12 cellular contexts compared by ENCODE assay signal in genomic region chr11:15988693-15989231, GRCh38.
A peak's percentile ranks its signal among the peaks of the same experiment; 100 is the strongest.
DNase-seq lines count a peak whose midpoint lies in the region; ATAC-seq, FAIRE-seq and TF ChIP-seq lines count a peak whose summit lies in the region.
"Had no signal": no experiment of that assay in that cellular context is flagged by ENCODE, and none has a peak within 500 bp of the region (broad histone marks: within the 10 kb centered on the region; RNA-seq: fewer than 3 reads in every experiment).

No MANE protein-coding gene starts in this region.

- intact Hi-C loops in Right ventricle myocardium inferior (cut with DNase I) (loop anchor here (5.0 to 10.0 kb wide), 2 partner anchors 661 to 746 kb away; partner anchors contain the start of gene C11orf58), cardiac septum (cut with DNase I) (no loop called here), GM12878 (cut with micrococcal nuclease; ENCODE audit: unreplicated experiment) (loop anchor here (2.0 to 5.0 kb wide), 2 partner anchors 48 to 161 kb away; no protein-coding TSS in a partner anchor), thyroid gland (cut with DNase I) (no loop called here)

- no peak for TF ChIP-seq POLR2A in GM12878 (IDR thresholded peaks at IDR 0.05; ENCODE audit: low read depth, low read length)
- TF ChIP-seq POLR2A in thyroid gland (IDR thresholded peaks at IDR 0.05), result no peak

- H3K36me3 Mint-ChIP-seq in natural killer cell treated with Interleukin-12 subunit alpha and Interleukin-12 subunit beta and Interleukin-15 and Interleukin-18, amount 100 ng/mL, for 72 hours, result no peaks in the 10 kb centered on the region

- no peaks in the 10 kb centered on the region for H4K20me1 ChIP-seq in GM12878 (ENCODE audit: control insufficient read depth, insufficient read depth)

- RAD21 ChIA-PET in GM12878 (lab: Charles Lee; ENCODE audit: unreplicated experiment), result interaction anchor here (0.8 to 3.0 kb wide), 6 partner anchors 9 to 339 kb away, joined by 3 to 17 read pairs (median 6); no protein-coding TSS in a partner anchor

- H3K9ac ChIP-seq in GM12878 (ENCODE audit: control insufficient read depth, insufficient read depth, low read length), result no peak overlapping the region

- no peak for TF ChIP-seq EP300 in GM12878 (IDR thresholded peaks at IDR 0.05; ENCODE audit: borderline replicate concordance in 1 of 2, control insufficient read depth in 1 of 2, low read depth in 2 of 2, low read length in 2 of 2)

- no peak overlapping the region for H3K4me3 Mint-ChIP-seq in natural killer cell treated with Interleukin-12 subunit alpha and Interleukin-12 subunit beta and Interleukin-15 and Interleukin-18, amount 100 ng/mL, for 72 hours

- TF ChIP-seq CTCF in GM12878 (IDR thresholded peaks at IDR 0.05 in 2 of 3, conservative IDR thresholded peaks at IDR 0.05 in 1 of 3; ENCODE audit: control insufficient read depth in 2 of 3, extremely low read depth in 1 of 3, insufficient read depth in 1 of 3, low read depth in 3 of 3, low read length in 3 of 3) (peak in 2 of 3 experiments; percentile 3 to 40; a peak in 2 of 6 replicates), thyroid gland (IDR thresholded peaks at IDR 0.05) (no peak)

- no peaks in the 10 kb centered on the region for H3K27me3 ChIP-seq in GM12878 (replicated peaks in 1 of 2; ENCODE audit: control insufficient read depth in 2 of 2, insufficient read depth in 2 of 2, low read length in 1 of 2)
- H3K27me3 ChIP-seq in thyroid gland, result no peaks in the 10 kb centered on the region

- H3K36me3 ChIP-seq in GM12878 (ENCODE audit: control insufficient read depth in 2 of 2, insufficient read depth in 2 of 2, low read length in 1 of 2), result no peaks in the 10 kb centered on the region
- H3K36me3 ChIP-seq in thyroid gland, result no peaks in the 10 kb centered on the region

- SMC1A ChIA-PET in GM12878 (lab: Charles Lee; ENCODE audit: uncharacterized antibody, unreplicated experiment), result interaction anchor here (0.6 to 2.4 kb wide), 10 partner anchors 9 to 340 kb away, joined by 3 to 13 read pairs (median 3); no protein-coding TSS in a partner anchor

- ATAC-seq in Right ventricle myocardium inferior, result peak; percentile 81
- peak; percentile 82 for ATAC-seq in GM12878
- no peak for ATAC-seq in natural killer cell treated with Interleukin-12 subunit alpha and Interleukin-12 subunit beta and Interleukin-15 and Interleukin-18, amount 100 ng/mL, for 72 hours

- no peak for FAIRE-seq in GM12878 (lab: Jason Lieb, UNC)
- FAIRE-seq: GM18507 had no signal

- DNase-seq in Right ventricle myocardium inferior (ENCODE audit: missing footprints), result peak; percentile 51
- no peak for DNase-seq in cardiac septum (ENCODE audit: low spot score)
- no peak for DNase-seq in GM12878 (ENCODE audit: low read depth, low spot score)
- DNase-seq in NCI-H2171 (lab: John Stamatoyannopoulos, UW), result no peak
- no peak for DNase-seq in thyroid gland
- DNase-seq in natural killer cell treated with Interleukin-12 subunit alpha and Interleukin-12 subunit beta and Interleukin-15 and Interleukin-18, amount 100 ng/mL, for 72 hours (ENCODE audit: low spot score), result no peak
- no peak for DNase-seq in AG08395 (ENCODE audit: low spot score)
- DNase-seq: activated CD4-positive, alpha-beta T cell treated with anti-CD3 and anti-CD28 coated beads for 4 hours; NCI-H748 treated with DMSO at 0.1 percent for 48 hours; posterior cingulate gyrus had no signal

- H3K79me2 ChIP-seq in GM12878 (ENCODE audit: control insufficient read depth, insufficient read depth, low read length), result no peaks in the 10 kb centered on the region

- H3K27ac Mint-ChIP-seq in natural killer cell treated with Interleukin-12 subunit alpha and Interleukin-12 subunit beta and Interleukin-15 and Interleukin-18, amount 100 ng/mL, for 72 hours, result no peak overlapping the region

- H3K4me1 Mint-ChIP-seq in natural killer cell treated with Interleukin-12 subunit alpha and Interleukin-12 subunit beta and Interleukin-15 and Interleukin-18, amount 100 ng/mL, for 72 hours (ENCODE audit: low read depth in 2 of 2), result no peaks in the 10 kb centered on the region

- in situ Hi-C loops in GM12878 (cut with MboI), result no loop called here

- H3K9me3 Mint-ChIP-seq in natural killer cell treated with Interleukin-12 subunit alpha and Interleukin-12 subunit beta and Interleukin-15 and Interleukin-18, amount 100 ng/mL, for 72 hours, result peaks cover 5% of the 10 kb centered on the region

- H3K9me3 ChIP-seq in GM12878 (replicated peaks; ENCODE audit: control insufficient read depth, insufficient read depth, low read length), result no peaks in the 10 kb centered on the region
- no peaks in the 10 kb centered on the region for H3K9me3 ChIP-seq in iPS-18c (ENCODE audit: control insufficient read depth, insufficient read depth, low read length)
- no peaks in the 10 kb centered on the region for H3K9me3 ChIP-seq in thyroid gland

- H3K4me2 ChIP-seq in GM12878 (ENCODE audit: control insufficient read depth, insufficient read depth), result no peak overlapping the region

- POLR2A ChIA-PET in GM12878 (lab: Charles Lee), result no interaction called here

- no peak overlapping the region for H2AFZ ChIP-seq in GM12878 (ENCODE audit: control insufficient read depth, low read depth, low read length)

- peaks cover 0 to 2% of the 10 kb centered on the region in 2 donors for H3K27me3 Mint-ChIP-seq in natural killer cell treated with Interleukin-12 subunit alpha and Interleukin-12 subunit beta and Interleukin-15 and Interleukin-18, amount 100 ng/mL, for 72 hours

- H3K4me3 ChIP-seq in GM12878 (no peak overlapping the region), iPS-18c (ENCODE audit: insufficient read depth, low read depth, low read length) (peak overlapping the region; percentile 10; the same call in 1 of the 2 replicates), thyroid gland (replicated peaks in 1 of 3) (no peak overlapping the region)

- WGBS in GM12878 (ENCODE audit: insufficient coverage, insufficient replicate concordance, low lambda C conversion rate, missing lambda C conversion rate), result 74% methylated on average over 14 of the region's 14 CpGs
- WGBS in thyroid gland, 2 donors, result 92 to 95% methylated on average over 14 of the region's 14 CpGs

- H3K27ac ChIP-seq in GM12878 (ENCODE audit: control insufficient read depth, insufficient read depth) (no peak overlapping the region), thyroid gland (no peak overlapping the region)

- CTCF ChIA-PET in GM12878 (lab: Yijun Ruan, JAX), result interaction anchor here (0.8 to 3.1 kb wide), 16 partner anchors 9 to 339 kb away, joined by 3 to 30 read pairs (median 5); no protein-coding TSS in a partner anchor

- TF ChIP-seq RAD21 in GM12878 (IDR thresholded peaks at IDR 0.05; ENCODE audit: insufficient read depth, low read depth, low read length), result peak; percentile 38; the same call in 1 of the 2 replicates

- no peaks in the 10 kb centered on the region for H3K4me1 ChIP-seq in GM12878 (ENCODE audit: control insufficient read depth, insufficient read depth, low read length)
- peaks cover 0 to 12% of the 10 kb centered on the region in 2 donors for H3K4me1 ChIP-seq in thyroid gland

- no TSS peak for BruUV-seq in GM12878 (replicated peaks; lab: Mats Ljungman, UMichigan)

TF ChIP-seq in GM12878, 131 proteins besides CTCF, POLR2A, EP300 and RAD21:
- peak; percentile 15; the same call in 1 of the 2 replicates for TF ChIP-seq SMC3 (IDR thresholded peaks at IDR 0.05; ENCODE audit: borderline replicate concordance, low read length)
- no peak for TF ChIP-seq RELB (IDR thresholded peaks at IDR 0.05; ENCODE audit: low read depth)
- peak; percentile 16 for TF ChIP-seq MEF2B (IDR thresholded peaks at IDR 0.05; ENCODE audit: partially characterized antibody, poor library complexity, severe bottlenecking)
TF ChIP-seq in GM12878: peak in this region for 2.

Comparison
In these comparisons a context has a peak if more than half of its experiments do, and no peak if none do; other contexts are left out.
1. intact Hi-C loops: an anchor here in Right ventricle myocardium inferior (5.0 to 10.0 kb wide) and GM12878 (2.0 to 5.0 kb wide); none called in cardiac septum and thyroid gland.
2. ATAC-seq: peak in Right ventricle myocardium inferior (single experiment) and GM12878 (single experiment); none in natural killer cell treated with Interleukin-12 subunit alpha and Interleukin-12 subunit beta and Interleukin-15 and Interleukin-18, amount 100 ng/mL, for 72 hours (0 of 2).
3. CTCF ChIP-seq: peak in GM12878 (2 of 3); none in thyroid gland (0 of 6).